Comparison of ENCODE assay signal across 9 cellular contexts in the genomic region with DNA sequence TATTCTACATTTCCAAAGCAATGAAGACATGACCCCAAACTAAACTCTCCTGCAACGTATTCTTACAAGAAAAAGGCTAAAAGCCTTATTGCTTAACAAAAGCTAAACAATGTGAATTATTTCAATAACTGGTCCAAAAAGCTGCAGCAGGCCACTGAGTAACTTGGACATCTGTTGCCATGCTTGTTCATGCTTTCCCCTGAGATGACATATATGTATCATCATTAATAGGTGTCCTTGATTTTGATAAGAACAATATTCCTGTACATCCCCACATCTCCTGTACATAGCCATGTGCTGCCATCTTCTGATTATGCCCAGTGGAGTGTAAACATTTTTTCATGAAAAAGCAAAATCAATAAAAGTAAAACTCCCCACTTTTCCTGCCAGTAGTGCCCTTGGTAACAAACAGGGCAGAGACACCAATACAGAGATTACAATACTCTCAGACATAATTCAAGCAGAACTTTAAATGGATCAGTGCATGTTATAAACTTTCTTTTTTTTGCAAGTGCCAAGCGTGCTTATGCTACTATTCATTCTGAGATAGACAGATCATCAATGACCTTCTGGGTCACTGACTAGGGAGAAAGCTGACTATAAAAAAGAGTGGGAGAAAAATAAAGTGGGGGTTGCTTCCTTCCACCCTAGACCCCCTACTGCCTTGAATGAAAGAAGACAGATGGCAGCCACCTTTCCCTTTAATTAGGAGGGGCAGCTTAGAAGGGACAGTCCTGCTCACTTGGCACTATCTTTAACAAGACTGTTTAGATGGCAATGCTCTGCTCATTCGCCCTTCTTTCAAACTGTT.
DNase-seq lines count a peak whose midpoint lies in the region; ATAC-seq, FAIRE-seq and TF ChIP-seq lines count a peak whose summit lies in the region.
"Had no signal": no experiment of that assay in that cellular context is flagged by ENCODE, and none has a peak within 500 bp of the region (broad histone marks: within the 10 kb centered on the region; RNA-seq: fewer than 3 reads in every experiment).

No MANE protein-coding gene starts in this region.

- DNase-seq in IMR-90 (peak; percentile 59), GM12878 (ENCODE audit: low read depth, low spot score) (no peak), memory B cell (ENCODE audit: low spot score in 2 of 2) (no peak), WTC11 (ENCODE audit: low spot score) (no peak), NCI-H345 (lab: John Stamatoyannopoulos, UW) (no peak)
- DNase-seq: naive B cell had no signal

- H3K27me3 ChIP-seq in IMR-90 (ENCODE audit: control insufficient read depth, insufficient read depth, low read length) = no peaks in the 10 kb centered on the region
- no peaks in the 10 kb centered on the region for H3K27me3 ChIP-seq in GM12878 (replicated peaks in 1 of 2; ENCODE audit: control insufficient read depth in 2 of 2, insufficient read depth in 2 of 2, low read length in 1 of 2)
- no peaks in the 10 kb centered on the region for H3K27me3 ChIP-seq in gastroesophageal sphincter

- peak overlapping the region; percentile 27; the same call in 1 of the 3 replicates for H2BK15ac ChIP-seq in IMR-90 (ENCODE audit: low read depth, low read length)

- SMC1A ChIA-PET in GM12878 (lab: Charles Lee; ENCODE audit: uncharacterized antibody, unreplicated experiment) = interaction anchor here (0.9 to 2.8 kb wide), 10 partner anchors 10 to 101 kb away, joined by 3 to 14 read pairs (median 6); no protein-coding TSS in a partner anchor

- H3K79me1 ChIP-seq in IMR-90 (ENCODE audit: low read depth in 1 of 2, low read length in 2 of 2) = peaks cover 7 to 39% of the 10 kb centered on the region in 2 experiments

- POLR2A ChIA-PET in IMR-90 (lab: Charles Lee; ENCODE audit: unreplicated experiment) (interaction anchor here (0.5 to 2.2 kb wide), 4 partner anchors 26 to 104 kb away, joined by 3 to 9 read pairs (median 4); no protein-coding TSS in a partner anchor), GM12878 (lab: Charles Lee) (interaction anchor here (0.6 to 1.6 kb wide), 5 partner anchors 11 to 82 kb away, joined by 3 to 9 read pairs (median 3); no protein-coding TSS in a partner anchor), WTC11 (lab: Charles Lee) (interaction anchor here (0.6 kb wide), 1 partner anchor 13 kb away, joined by 3 read pairs; no protein-coding TSS in a partner anchor)

- peak overlapping the region; percentile 96 for H3K56ac ChIP-seq in IMR-90 (ENCODE audit: extremely low read depth, insufficient read depth, low read length)

- H2BK120ac ChIP-seq in IMR-90 (ENCODE audit: low read depth, low read length) = peak overlapping the region; percentile 89

- H3K4me2 ChIP-seq in IMR-90 (ENCODE audit: low read depth, low read length) (peak overlapping the region; percentile 99), GM12878 (ENCODE audit: control insufficient read depth, insufficient read depth) (peak overlapping the region; percentile 23; the same call in 1 of the 2 replicates)

- H2AK5ac ChIP-seq in IMR-90 (ENCODE audit: low read depth, low read length) = peak overlapping the region; percentile 81

- H3K9me1 ChIP-seq in IMR-90 (ENCODE audit: insufficient read depth, low read length) = peaks cover 20% of the 10 kb centered on the region

- peak overlapping the region; percentile 92 for H4K5ac ChIP-seq in IMR-90 (ENCODE audit: low read depth, low read length)

- H3K9me3 Mint-ChIP-seq in memory B cell (no peaks in the 10 kb centered on the region), WTC11 (no peaks in the 10 kb centered on the region)
- H3K9me3 Mint-ChIP-seq: naive B cell had no signal

- peak overlapping the region; percentile 85; the same call in 1 of the 2 replicates for H3K23ac ChIP-seq in IMR-90 (ENCODE audit: low read depth, low read length)

- peak overlapping the region; percentile 86 for H3K4me3 ChIP-seq in IMR-90 (ENCODE audit: insufficient read depth, low read depth, low read length)
- H3K4me3 ChIP-seq in GM12878 = no peak overlapping the region
- no peak overlapping the region for H3K4me3 ChIP-seq in gastroesophageal sphincter

- peak overlapping the region; percentile 90 for H2BK5ac ChIP-seq in IMR-90 (ENCODE audit: low read depth, low read length, poor library complexity, severe bottlenecking)

- BruUV-seq in IMR-90 (replicated peaks; lab: Mats Ljungman, UMichigan) (no TSS peak), GM12878 (replicated peaks; lab: Mats Ljungman, UMichigan) (no TSS peak)

- H3K9me3 ChIP-seq in IMR-90 (ENCODE audit: control insufficient read depth, insufficient read depth, low read length) (no peaks in the 10 kb centered on the region), GM12878 (replicated peaks; ENCODE audit: control insufficient read depth, insufficient read depth, low read length) (no peaks in the 10 kb centered on the region), gastroesophageal sphincter (no peaks in the 10 kb centered on the region)

- peak; percentile 30 for TF ChIP-seq POLR2A in IMR-90 (IDR thresholded peaks at IDR 0.05; ENCODE audit: low read depth, low read length)
- TF ChIP-seq POLR2A in GM12878 (IDR thresholded peaks at IDR 0.05; ENCODE audit: low read depth, low read length) = no peak
- no peak for TF ChIP-seq POLR2A in gastroesophageal sphincter (IDR thresholded peaks at IDR 0.05)

- peak overlapping the region; percentile 99 for H3K27ac Mint-ChIP-seq in memory B cell
- no peak overlapping the region for H3K27ac Mint-ChIP-seq in WTC11

- FAIRE-seq in A204.1 (lab: Jason Lieb, UNC) (peak; percentile 25), GM12878 (lab: Jason Lieb, UNC) (no peak)

- H3K4me1 Mint-ChIP-seq in memory B cell (peaks cover 52% of the 10 kb centered on the region), WTC11 (peaks cover 45% of the 10 kb centered on the region)

- H4K20me1 ChIP-seq in IMR-90 (ENCODE audit: insufficient read depth, low read length) = peaks cover 25% of the 10 kb centered on the region; the same call in 1 of the 2 replicates
- no peaks in the 10 kb centered on the region; the same call in 1 of the 2 replicates for H4K20me1 ChIP-seq in GM12878 (ENCODE audit: control insufficient read depth, insufficient read depth)

- H4K8ac ChIP-seq in IMR-90 (ENCODE audit: low read depth in 2 of 2, low read length in 2 of 2) = peak overlapping the region; percentile 6 to 76; a peak in 3 of 4 replicates

- TF ChIP-seq CTCF in IMR-90 (conservative IDR thresholded peaks at IDR 0.05; ENCODE audit: low read depth, low read length) (no peak), GM12878 (IDR thresholded peaks at IDR 0.05 in 2 of 3, conservative IDR thresholded peaks at IDR 0.05 in 1 of 3; ENCODE audit: control insufficient read depth in 2 of 3, extremely low read depth in 1 of 3, insufficient read depth in 1 of 3, low read depth in 3 of 3, low read length in 3 of 3) (no peak), gastroesophageal sphincter (IDR thresholded peaks at IDR 0.05) (no peak), WTC11 (IDR thresholded peaks at IDR 0.05) (no peak)

- RAD21 ChIA-PET in GM12878 (lab: Charles Lee; ENCODE audit: unreplicated experiment) = no interaction called here

- H2BK20ac ChIP-seq in IMR-90 (ENCODE audit: low read depth, low read length) = peak overlapping the region; percentile 77

- H3K27ac ChIP-seq in IMR-90 (ENCODE audit: insufficient read depth, low read length) (peak overlapping the region; percentile 91), GM12878 (ENCODE audit: control insufficient read depth, insufficient read depth) (no peak overlapping the region), gastroesophageal sphincter (peak overlapping the region in 1 of 4 donors; percentile 31)

- H3K9ac ChIP-seq in IMR-90 (ENCODE audit: low read depth, low read length) (peak overlapping the region; percentile 93), GM12878 (ENCODE audit: control insufficient read depth, insufficient read depth, low read length) (no peak overlapping the region)

- no peak overlapping the region for H2AK9ac ChIP-seq in IMR-90 (replicated peaks; ENCODE audit: low read depth, low read length, poor library complexity)

- TF ChIP-seq RAD21 in IMR-90 (IDR thresholded peaks at IDR 0.05; ENCODE audit: low read length) (no peak), GM12878 (IDR thresholded peaks at IDR 0.05; ENCODE audit: insufficient read depth, low read depth, low read length) (no peak)

- H3K27me3 Mint-ChIP-seq in memory B cell (no peaks in the 10 kb centered on the region), WTC11 (ENCODE audit: low read depth) (no peaks in the 10 kb centered on the region)
- H3K27me3 Mint-ChIP-seq: naive B cell had no signal

- peak overlapping the region; percentile 80 for H4K91ac ChIP-seq in IMR-90 (ENCODE audit: insufficient read depth, low read depth, low read length)

- CTCF ChIA-PET in IMR-90 (lab: Yijun Ruan, JAX) (interaction anchor here (0.6 to 1.0 kb wide), 4 partner anchors 10 to 320 kb away, joined by 3 to 5 read pairs (median 4); no protein-coding TSS in a partner anchor), GM12878 (lab: Yijun Ruan, JAX) (interaction anchor here (0.8 to 2.7 kb wide), 8 partner anchors 17 to 101 kb away, joined by 3 to 13 read pairs (median 4); no protein-coding TSS in a partner anchor), WTC11 (lab: Charles Lee) (interaction anchor here (0.9 to 2.8 kb wide), 4 partner anchors 31 to 64 kb away, joined by 3 to 22 read pairs (median 4); no protein-coding TSS in a partner anchor)

- no peak for TF ChIP-seq EP300 in GM12878 (IDR thresholded peaks at IDR 0.05; ENCODE audit: borderline replicate concordance in 1 of 2, control insufficient read depth in 1 of 2, low read depth in 2 of 2, low read length in 2 of 2)
- no peak for TF ChIP-seq EP300 in gastroesophageal sphincter (IDR thresholded peaks at IDR 0.05)

- dilution Hi-C loops in IMR-90 (cut with HindIII; ENCODE audit: low sequenced_read_pairs, unreplicated experiment) = no loop called here

- ATAC-seq in IMR-90 (ENCODE audit: low read depth) (peak; percentile 13; the same call in 1 of the 2 replicates), GM12878 (no peak; the same call in 2 of the 3 replicates), memory B cell (ENCODE audit: low read depth) (no peak), gastroesophageal sphincter (no peak), WTC11 (no peak), GM18907 (IDR thresholded peaks at IDR 0.05; ENCODE audit: unreplicated experiment) (no peak)

- H3K14ac ChIP-seq in IMR-90 (replicated peaks; ENCODE audit: low read depth, low read length) = peak overlapping the region; percentile 85; the same call in 1 of the 2 replicates

- H3K79me2 ChIP-seq in GM12878 (ENCODE audit: control insufficient read depth, insufficient read depth, low read length) = peaks cover 95% of the 10 kb centered on the region

- intact Hi-C loops in IMR-90 (cut with micrococcal nuclease) = no loop called here
- intact Hi-C loops in GM12878 (cut with micrococcal nuclease; ENCODE audit: unreplicated experiment) = no loop called here

- H3K36me3 ChIP-seq in IMR-90 (ENCODE audit: control insufficient read depth, insufficient read depth, low read length) (peaks cover 8% of the 10 kb centered on the region; the same call in 1 of the 2 replicates), GM12878 (ENCODE audit: control insufficient read depth in 2 of 2, insufficient read depth in 2 of 2, low read length in 1 of 2) (peaks cover 15 to 29% of the 10 kb centered on the region in 2 experiments), gastroesophageal sphincter (peaks cover 0 to 14% of the 10 kb centered on the region in 2 donors)

- H3K4me3 Mint-ChIP-seq in memory B cell (no peak overlapping the region), WTC11 (no peak overlapping the region)

- peak overlapping the region; percentile 85 for H3K18ac ChIP-seq in IMR-90 (ENCODE audit: low read depth, low read length)

- in situ Hi-C loops in IMR-90 (cut with MboI; ENCODE audit: low sequenced_read_pairs) = no loop called here
- in situ Hi-C loops in GM12878 (cut with MboI) = no loop called here

- H3K4me1 ChIP-seq in IMR-90 (ENCODE audit: control insufficient read depth, insufficient read depth, low read length) (peaks cover 9% of the 10 kb centered on the region), GM12878 (ENCODE audit: control insufficient read depth, insufficient read depth, low read length) (peaks cover 12% of the 10 kb centered on the region; the same call in 1 of the 2 replicates), gastroesophageal sphincter (peaks cover 12 to 87% (median 13%) of the 10 kb centered on the region in 3 donors)

- peaks cover 26% of the 10 kb centered on the region for H3K36me3 Mint-ChIP-seq in memory B cell
- H3K36me3 Mint-ChIP-seq in WTC11 = no peaks in the 10 kb centered on the region

- peak overlapping the region; percentile 85 for H3K4ac ChIP-seq in IMR-90 (ENCODE audit: low read depth, low read length)

- WGBS in IMR-90 (ENCODE audit: extremely low coverage in 2 of 2, insufficient read length in 1 of 2), 2 experiments = no CpG with 5 or more reads among the region's 3 CpGs
- 53% methylated on average over 3 of the region's 3 CpGs for WGBS in GM12878 (ENCODE audit: insufficient coverage, insufficient replicate concordance, low lambda C conversion rate, missing lambda C conversion rate)
- WGBS in gastroesophageal sphincter (ENCODE audit: low coverage in 1 of 2), 2 donors = 53 to 68% methylated on average over 3 of the region's 3 CpGs

- no peak overlapping the region for H2AFZ ChIP-seq in IMR-90 (replicated peaks; ENCODE audit: low read length, poor library complexity)
- no peak overlapping the region for H2AFZ ChIP-seq in GM12878 (ENCODE audit: control insufficient read depth, low read depth, low read length)
